ENCODE assay signal across 1 cellular context in the genomic region with DNA sequence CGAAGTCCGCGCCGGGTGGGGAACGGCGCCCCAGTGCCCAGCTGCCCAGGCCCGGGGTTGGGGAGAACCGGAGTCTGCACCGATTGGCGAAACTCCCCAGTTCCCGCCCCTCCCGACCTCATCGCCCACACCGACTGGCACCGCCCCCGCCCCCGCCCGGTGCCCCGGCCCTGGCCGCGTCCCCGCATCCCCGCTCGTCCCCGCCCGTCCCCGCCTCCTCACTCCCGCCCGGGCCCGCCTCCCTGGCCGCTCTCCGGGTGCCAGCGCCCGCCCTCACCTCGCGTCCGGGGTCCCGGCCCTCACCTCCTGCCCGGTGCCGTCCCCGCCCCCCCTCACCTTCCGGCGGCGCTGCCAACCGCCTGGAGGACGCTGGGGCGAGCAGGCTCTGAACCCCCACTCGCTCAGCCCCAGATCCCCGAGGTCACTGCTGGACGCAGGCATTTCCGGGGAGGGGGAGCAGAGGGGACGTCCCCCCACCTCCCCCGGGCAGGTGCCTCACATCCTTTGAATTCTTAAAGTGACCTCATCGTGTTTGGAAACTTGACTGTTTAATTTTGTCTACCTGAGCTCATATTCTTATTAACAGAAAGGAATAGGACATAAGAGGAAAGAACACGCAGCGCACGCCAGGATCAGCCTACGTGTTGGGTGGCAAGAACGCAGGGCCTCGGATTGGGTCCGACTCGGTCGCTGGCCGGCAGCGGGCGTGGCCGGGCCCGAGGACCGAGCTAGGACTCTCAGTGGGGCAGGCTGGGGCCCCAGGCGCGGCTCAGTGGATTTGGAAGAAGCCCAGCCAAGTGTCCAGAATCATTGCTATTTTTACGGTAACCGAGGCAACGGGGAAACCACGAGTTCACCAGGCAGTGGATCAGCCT.
TF ChIP-seq lines count a peak whose summit lies in the region.

A gene with protein sequence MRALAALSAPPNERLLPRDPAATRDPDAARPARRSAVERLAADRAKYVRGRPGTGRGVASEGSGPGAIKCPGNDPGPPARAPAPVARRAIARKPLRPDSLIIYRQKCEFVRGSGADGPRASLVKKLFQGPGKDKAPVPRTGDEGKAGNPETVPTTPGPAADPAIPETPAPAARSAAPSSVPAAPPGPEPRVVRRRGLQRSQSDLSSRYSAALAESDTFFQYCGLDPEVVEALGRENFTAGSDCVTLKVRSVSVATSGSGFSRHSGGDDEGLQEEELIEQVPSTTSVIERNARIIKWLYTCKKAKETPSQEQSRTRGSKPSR (minus strand): TSS at position 35 of the 875 bp plus-strand sequence. CDS start 120 bp downstream, outside the sequence.

TF ChIP-seq in HEK293, 187 proteins besides CTCF, POLR2A, EP300 and RAD21 (continued from another document):
- TF ChIP-seq ZNF645 (tag by site-specific recombination; IDR thresholded peaks at IDR 0.05) (no peak), KLF10 (tag by site-specific recombination; IDR thresholded peaks at IDR 0.05) (no peak), ZNF169 (tag by site-specific recombination; IDR thresholded peaks at IDR 0.05) (no peak), ZNF398 (tag by site-specific recombination; IDR thresholded peaks at IDR 0.05) (peak; percentile 85), HOXD13 (CRISPR knock-in tag; IDR thresholded peaks at IDR 0.05; ENCODE audit: borderline replicate concordance) (no peak), ZNF335 (tag by site-specific recombination; conservative IDR thresholded peaks at IDR 0.05) (peak; percentile 81), ZNF311 (tag by site-specific recombination; IDR thresholded peaks at IDR 0.05; ENCODE audit: borderline replicate concordance) (no peak)
- TF ChIP-seq, protein P1, sequence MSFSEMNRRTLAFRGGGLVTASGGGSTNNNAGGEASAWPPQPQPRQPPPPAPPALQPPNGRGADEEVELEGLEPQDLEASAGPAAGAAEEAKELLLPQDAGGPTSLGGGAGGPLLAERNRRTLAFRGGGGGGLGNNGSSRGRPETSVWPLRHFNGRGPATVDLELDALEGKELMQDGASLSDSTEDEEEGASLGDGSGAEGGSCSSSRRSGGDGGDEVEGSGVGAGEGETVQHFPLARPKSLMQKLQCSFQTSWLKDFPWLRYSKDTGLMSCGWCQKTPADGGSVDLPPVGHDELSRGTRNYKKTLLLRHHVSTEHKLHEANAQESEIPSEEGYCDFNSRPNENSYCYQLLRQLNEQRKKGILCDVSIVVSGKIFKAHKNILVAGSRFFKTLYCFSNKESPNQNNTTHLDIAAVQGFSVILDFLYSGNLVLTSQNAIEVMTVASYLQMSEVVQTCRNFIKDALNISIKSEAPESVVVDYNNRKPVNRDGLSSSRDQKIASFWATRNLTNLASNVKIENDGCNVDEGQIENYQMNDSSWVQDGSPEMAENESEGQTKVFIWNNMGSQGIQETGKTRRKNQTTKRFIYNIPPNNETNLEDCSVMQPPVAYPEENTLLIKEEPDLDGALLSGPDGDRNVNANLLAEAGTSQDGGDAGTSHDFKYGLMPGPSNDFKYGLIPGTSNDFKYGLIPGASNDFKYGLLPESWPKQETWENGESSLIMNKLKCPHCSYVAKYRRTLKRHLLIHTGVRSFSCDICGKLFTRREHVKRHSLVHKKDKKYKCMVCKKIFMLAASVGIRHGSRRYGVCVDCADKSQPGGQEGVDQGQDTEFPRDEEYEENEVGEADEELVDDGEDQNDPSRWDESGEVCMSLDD (tag by site-specific recombination; IDR thresholded peaks at IDR 0.05): peak; percentile 64
- TF ChIP-seq, protein P2, sequence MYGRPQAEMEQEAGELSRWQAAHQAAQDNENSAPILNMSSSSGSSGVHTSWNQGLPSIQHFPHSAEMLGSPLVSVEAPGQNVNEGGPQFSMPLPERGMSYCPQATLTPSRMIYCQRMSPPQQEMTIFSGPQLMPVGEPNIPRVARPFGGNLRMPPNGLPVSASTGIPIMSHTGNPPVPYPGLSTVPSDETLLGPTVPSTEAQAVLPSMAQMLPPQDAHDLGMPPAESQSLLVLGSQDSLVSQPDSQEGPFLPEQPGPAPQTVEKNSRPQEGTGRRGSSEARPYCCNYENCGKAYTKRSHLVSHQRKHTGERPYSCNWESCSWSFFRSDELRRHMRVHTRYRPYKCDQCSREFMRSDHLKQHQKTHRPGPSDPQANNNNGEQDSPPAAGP (tag by site-specific recombination; IDR thresholded peaks at IDR 0.05): no peak
- TF ChIP-seq, protein P3, sequence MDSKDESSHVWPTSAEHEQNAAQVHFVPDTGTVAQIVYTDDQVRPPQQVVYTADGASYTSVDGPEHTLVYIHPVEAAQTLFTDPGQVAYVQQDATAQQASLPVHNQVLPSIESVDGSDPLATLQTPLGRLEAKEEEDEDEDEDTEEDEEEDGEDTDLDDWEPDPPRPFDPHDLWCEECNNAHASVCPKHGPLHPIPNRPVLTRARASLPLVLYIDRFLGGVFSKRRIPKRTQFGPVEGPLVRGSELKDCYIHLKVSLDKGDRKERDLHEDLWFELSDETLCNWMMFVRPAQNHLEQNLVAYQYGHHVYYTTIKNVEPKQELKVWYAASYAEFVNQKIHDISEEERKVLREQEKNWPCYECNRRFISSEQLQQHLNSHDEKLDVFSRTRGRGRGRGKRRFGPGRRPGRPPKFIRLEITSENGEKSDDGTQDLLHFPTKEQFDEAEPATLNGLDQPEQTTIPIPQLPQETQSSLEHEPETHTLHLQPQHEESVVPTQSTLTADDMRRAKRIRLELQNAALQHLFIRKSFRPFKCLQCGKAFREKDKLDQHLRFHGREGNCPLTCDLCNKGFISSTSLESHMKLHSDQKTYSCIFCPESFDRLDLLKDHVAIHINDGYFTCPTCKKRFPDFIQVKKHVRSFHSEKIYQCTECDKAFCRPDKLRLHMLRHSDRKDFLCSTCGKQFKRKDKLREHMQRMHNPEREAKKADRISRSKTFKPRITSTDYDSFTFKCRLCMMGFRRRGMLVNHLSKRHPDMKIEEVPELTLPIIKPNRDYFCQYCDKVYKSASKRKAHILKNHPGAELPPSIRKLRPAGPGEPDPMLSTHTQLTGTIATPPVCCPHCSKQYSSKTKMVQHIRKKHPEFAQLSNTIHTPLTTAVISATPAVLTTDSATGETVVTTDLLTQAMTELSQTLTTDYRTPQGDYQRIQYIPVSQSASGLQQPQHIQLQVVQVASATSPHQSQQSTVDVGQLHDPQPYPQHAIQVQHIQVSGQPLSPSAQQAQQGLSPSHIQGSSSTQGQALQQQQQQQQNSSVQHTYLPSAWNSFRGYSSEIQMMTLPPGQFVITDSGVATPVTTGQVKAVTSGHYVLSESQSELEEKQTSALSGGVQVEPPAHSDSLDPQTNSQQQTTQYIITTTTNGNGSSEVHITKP (tag by site-specific recombination; IDR thresholded peaks at IDR 0.05): peak; percentile 74
